9 cellular contexts compared by ENCODE assay signal in the genomic region with DNA sequence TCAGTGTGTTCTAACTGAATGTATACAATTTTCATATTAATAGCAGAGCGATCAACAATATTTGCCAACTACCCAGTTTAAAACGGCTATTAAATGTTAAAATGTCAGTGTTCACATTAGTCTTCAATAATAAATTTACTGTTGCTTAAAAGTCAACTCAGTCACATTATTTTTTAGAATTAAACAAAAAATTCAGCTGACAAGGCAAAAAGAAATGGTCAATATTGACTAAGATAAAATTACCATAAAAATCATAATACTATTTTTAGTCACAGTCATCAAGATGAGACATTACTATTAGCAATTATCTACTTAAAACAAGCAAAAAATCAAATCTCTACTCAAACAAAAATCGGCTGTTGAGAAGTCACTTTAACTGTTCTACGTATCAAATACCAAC. TPM values are rescaled to one million over a fixed set of nuclear protein-coding genes. Genes with fewer than 3 reads are reported as not detected.
DNase-seq lines count a peak whose midpoint lies in the region; ATAC-seq, FAIRE-seq and TF ChIP-seq lines count a peak whose summit lies in the region.
"Had no signal": no experiment of that assay in that cellular context is flagged by ENCODE, and none has a peak within 500 bp of the region (broad histone marks: within the 10 kb centered on the region; RNA-seq: fewer than 3 reads in every experiment).

No MANE protein-coding gene starts in this region.

- no peak overlapping the region for H2AK5ac ChIP-seq in mesenchymal stem cell (ENCODE audit: low read length, severe bottlenecking)

- no peaks in the 10 kb centered on the region for H3K27me3 ChIP-seq in cardiac muscle cell
- H3K27me3 ChIP-seq in K562 (ENCODE audit: control insufficient read depth in 2 of 2, insufficient read depth in 2 of 2, low read length in 2 of 2) = no peaks in the 10 kb centered on the region
- H3K27me3 ChIP-seq in mesenchymal stem cell (ENCODE audit: control insufficient read depth in 1 of 2, insufficient read depth in 1 of 2, low read length in 2 of 2) = no peaks in the 10 kb centered on the region
- no peaks in the 10 kb centered on the region for H3K27me3 ChIP-seq in upper lobe of right lung

- peaks cover 4% of the 10 kb centered on the region for H3K4me1 ChIP-seq in cardiac muscle cell (ENCODE audit: low read depth)
- H3K4me1 ChIP-seq in K562 (replicated peaks in 1 of 2; ENCODE audit: control insufficient read depth in 2 of 2, insufficient read depth in 2 of 2, low read length in 2 of 2) = peaks cover 5 to 22% of the 10 kb centered on the region in 2 experiments; a peak in 3 of 5 replicates
- peaks cover 7% of the 10 kb centered on the region for H3K4me1 ChIP-seq in mesenchymal stem cell (ENCODE audit: control insufficient read depth, insufficient read depth, low read depth, low read length)
- peaks cover 44% of the 10 kb centered on the region for H3K4me1 ChIP-seq in upper lobe of right lung

- ATAC-seq in left ventricle myocardium superior = no peak
- ATAC-seq in K562 = no peak
- ATAC-seq in upper lobe of right lung = no peak
- ATAC-seq in HG02870 (IDR thresholded peaks at IDR 0.05; ENCODE audit: unreplicated experiment) = no peak

- in situ Hi-C loops in K562 (cut with MboI) = no loop called here

- H3K4me3 ChIP-seq in cardiac muscle cell (peak overlapping the region; percentile 49), K562 (peak overlapping the region; percentile 95), mesenchymal stem cell (ENCODE audit: insufficient read depth in 1 of 2, low read depth in 1 of 2, low read length in 2 of 2) (peak overlapping the region in 1 of 2 experiments; percentile 99), upper lobe of right lung (peak overlapping the region; percentile 73)

- H3K23ac ChIP-seq in mesenchymal stem cell (ENCODE audit: low read length in 2 of 2) = no peak overlapping the region

- DNase-seq in cardiac muscle cell (ENCODE audit: low read depth in 1 of 2, low spot score in 1 of 2) = no peak
- DNase-seq in left ventricle myocardium superior = no peak
- DNase-seq in K562 (ENCODE audit: extremely low read depth in 1 of 4, low spot score in 3 of 4) = no peak
- DNase-seq in mesenchymal stem cell = no peak
- no peak for DNase-seq in upper lobe of right lung
- DNase-seq in retina = no peak
- no peak for DNase-seq in hippocampal formation (lab: John Stamatoyannopoulos, UW)

- no peak overlapping the region for H3K4ac ChIP-seq in mesenchymal stem cell (ENCODE audit: low read depth in 1 of 2, low read length in 2 of 2)

- peaks cover 6% of the 10 kb centered on the region for H3K79me1 ChIP-seq in mesenchymal stem cell (replicated peaks; ENCODE audit: low read length, poor library complexity, severe bottlenecking)

- CTCF ChIA-PET in K562 (lab: Yijun Ruan, JAX; ENCODE audit: low intra/inter-chr PET ratio) = no interaction called here

- no peak for TF ChIP-seq RAD21 in K562 (CRISPR knock-in tag; conservative IDR thresholded peaks at IDR 0.05 in 1 of 2, IDR thresholded peaks at IDR 0.05 in 1 of 2)

- no TSS peak for BruUV-seq in K562 (replicated peaks; lab: Mats Ljungman, UMichigan)

- no peak for TF ChIP-seq EP300 in K562 (IDR thresholded peaks at IDR 0.05; ENCODE audit: low read length)

- H3K27ac ChIP-seq in cardiac muscle cell = peak overlapping the region; percentile 93
- 0 out of 3 replicates have a peak overlapping the region, but pooled peaks have one; percentile 96 for H3K27ac ChIP-seq in K562 (ENCODE audit: extremely low read depth, low read depth, low read length)
- H3K27ac ChIP-seq in mesenchymal stem cell (ENCODE audit: low read length, poor library complexity, severe bottlenecking) = no peak overlapping the region
- peak overlapping the region; percentile 94 for H3K27ac ChIP-seq in upper lobe of right lung

- no peak overlapping the region for H2BK15ac ChIP-seq in mesenchymal stem cell (ENCODE audit: low read depth, poor library complexity, severe bottlenecking)

- H3K9me1 ChIP-seq in K562 (ENCODE audit: control insufficient read depth, insufficient read depth, low read length) = no peaks in the 10 kb centered on the region

- no peaks in the 10 kb centered on the region; the same call in 1 of the 2 replicates for H4K20me1 ChIP-seq in K562 (replicated peaks; ENCODE audit: control insufficient read depth, insufficient read depth, low read length)

- no peak for FAIRE-seq in K562 (lab: Jason Lieb, UNC)
- FAIRE-seq: TTC549 had no signal

- POLR2A ChIA-PET in K562 (lab: Yijun Ruan, JAX) = interaction anchor here (1.5 to 5.5 kb wide), 3 partner anchors 8 to 58 kb away, joined by 5 to 44 read pairs (median 10); a partner anchor contains a TSS

- H3K9ac ChIP-seq in K562 (ENCODE audit: insufficient read depth in 1 of 2, low read depth in 2 of 2, low read length in 2 of 2) (peak overlapping the region in 1 of 2 experiments; percentile 97; a peak in 2 of 4 replicates), mesenchymal stem cell (ENCODE audit: low read length) (peak overlapping the region; percentile 100)

- no peak overlapping the region for H4K8ac ChIP-seq in mesenchymal stem cell (ENCODE audit: low read length)

- peak overlapping the region; percentile 99 for H3K4me2 ChIP-seq in K562 (ENCODE audit: insufficient read depth, low read length)
- peak overlapping the region; percentile 83 for H3K4me2 ChIP-seq in mesenchymal stem cell (ENCODE audit: low read length, poor library complexity, severe bottlenecking)

- no peak overlapping the region for H2BK5ac ChIP-seq in mesenchymal stem cell (ENCODE audit: low read depth, low read length, poor library complexity, severe bottlenecking)

- H3K79me2 ChIP-seq in K562 (ENCODE audit: control insufficient read depth, insufficient read depth, low read length) = peaks cover 74% of the 10 kb centered on the region

- H3K36me3 ChIP-seq in cardiac muscle cell = no peaks in the 10 kb centered on the region
- H3K36me3 ChIP-seq in K562 (ENCODE audit: control insufficient read depth, insufficient read depth, low read length) = peaks cover 10% of the 10 kb centered on the region; the same call in 1 of the 3 replicates
- peaks cover 3 to 8% of the 10 kb centered on the region in 2 experiments for H3K36me3 ChIP-seq in mesenchymal stem cell (ENCODE audit: control insufficient read depth in 1 of 2, insufficient read depth in 2 of 2, low read depth in 1 of 2, low read length in 2 of 2)
- H3K36me3 ChIP-seq in upper lobe of right lung = peaks cover 8% of the 10 kb centered on the region

- TF ChIP-seq CTCF in cardiac muscle cell (IDR thresholded peaks at IDR 0.05; ENCODE audit: low read depth, low read length) (no peak), K562 (IDR thresholded peaks at IDR 0.05 in 2 of 3, conservative IDR thresholded peaks at IDR 0.05 in 1 of 3; ENCODE audit: insufficient read depth in 2 of 3, low read depth in 1 of 3, low read length in 3 of 3) (no peak), upper lobe of right lung (IDR thresholded peaks at IDR 0.05) (no peak)

- no peak overlapping the region for H4K91ac ChIP-seq in mesenchymal stem cell (ENCODE audit: low read length)

- WGBS in K562 (ENCODE audit: insufficient coverage, low coverage, missing lambda C conversion rate) = 4% methylated on average over 4 of the region's 4 CpGs
- 10% methylated on average over 2 of the region's 4 CpGs for WGBS in mesenchymal stem cell

- TF ChIP-seq POLR2A in K562 (conservative IDR thresholded peaks at IDR 0.05) = no peak

- intact Hi-C loops in left ventricle myocardium superior (cut with micrococcal nuclease) = no loop called here
- intact Hi-C loops in K562 (cut with micrococcal nuclease) = loop anchor here (1.0 kb wide), 1 partner anchor 58 kb away; a partner anchor contains a TSS
- intact Hi-C loops in upper lobe of right lung (cut with DNase I) = no loop called here

- H2BK120ac ChIP-seq in mesenchymal stem cell (ENCODE audit: low read depth, low read length) = no peak overlapping the region

- H3K9me3 ChIP-seq in cardiac muscle cell (ENCODE audit: low read depth) (no peaks in the 10 kb centered on the region), K562 (replicated peaks; ENCODE audit: control insufficient read depth, insufficient read depth, low read depth, low read length) (no peaks in the 10 kb centered on the region), mesenchymal stem cell (ENCODE audit: control insufficient read depth, low read length) (no peaks in the 10 kb centered on the region), upper lobe of right lung (no peaks in the 10 kb centered on the region)

- no peak overlapping the region for H3K14ac ChIP-seq in mesenchymal stem cell (ENCODE audit: low read length in 2 of 2)

- no peak overlapping the region for H3K18ac ChIP-seq in mesenchymal stem cell (ENCODE audit: low read depth in 1 of 2, low read length in 2 of 2)

- no peak overlapping the region for H2AFZ ChIP-seq in K562 (ENCODE audit: low read depth, low read length)
- no peak overlapping the region for H2AFZ ChIP-seq in mesenchymal stem cell (ENCODE audit: low read depth, low read length)

- no peak overlapping the region for H2BK12ac ChIP-seq in mesenchymal stem cell (ENCODE audit: low read length in 2 of 2)

RNA-seq across cellular contexts. Expression of a gene that starts 1.5 kb away (rescaled TPM):
- 20.5 and 26.3 TPM in 2 replicates for total RNA-seq in cardiac muscle cell
- polyA plus RNA-seq in cardiac muscle cell = 18.2 and 18.8 TPM in 2 replicates
- total RNA-seq in left ventricle myocardium superior = 9.3 TPM
- total RNA-seq in K562 (2011; cell fraction: chromatin; rRNA removed; ENCODE audit: low replicate concordance) = 16.8 and 35.6 TPM in 2 replicates
- 16.3 and 17.8 TPM in 2 replicates for total RNA-seq in K562 (2011; cell fraction: nucleolus; rRNA removed)
- 17.1 and 22.2 TPM in 2 replicates for total RNA-seq in K562 (2011; cell fraction: nucleoplasm; rRNA removed)
- total RNA-seq in K562 (2014; rRNA removed) = 16.0 and 16.7 TPM in 2 replicates
- total RNA-seq in K562 (2014; rRNA removed; fragmentation: Illumina TruSeq; extraction: Trizol) = 16.6 and 19.3 TPM in 2 replicates
- total RNA-seq in K562 (2015; rRNA removed; fragmentation: Illumina TruSeq; extraction: Trizol) = 20.8 and 22.8 TPM in 2 replicates
- 13.9 and 15.0 TPM in 2 replicates for total RNA-seq in K562 (2021)
- polyA plus RNA-seq in K562 (2011; rRNA removed) = 6.5 and 8.7 TPM in 2 replicates
- 3.3 and 5.1 TPM in 2 replicates for polyA plus RNA-seq in K562 (2011; cell fraction: cytosol; rRNA removed)
- 7.8 and 10.6 TPM in 2 replicates for polyA plus RNA-seq in K562 (2011; cell fraction: nucleus; rRNA removed)
- 7.7 and 8.1 TPM in 2 replicates for polyA plus RNA-seq in K562 (2012)
- 10.2 and 12.5 TPM in 2 replicates for polyA plus RNA-seq in K562 (2014; fragmentation: Illumina TruSeq; extraction: Trizol)
- polyA plus RNA-seq in K562 (2014; fragmentation: Nextera tagmentation; extraction: Ambion mirVana) = 1 to 10 TPM; 3.4 to 4.0 TPM
- 10.3 and 11.9 TPM in 2 replicates for polyA plus RNA-seq in K562 (2014; rRNA removed)
- polyA minus RNA-seq in K562 (2011; rRNA and poly(A)+ RNA removed) = 13.3 and 15.4 TPM in 2 replicates
- polyA minus RNA-seq in K562 (2011; cell fraction: cytosol; rRNA and poly(A)+ RNA removed) = 8.3 and 8.6 TPM in 2 replicates
- polyA minus RNA-seq in K562 (2011; cell fraction: nucleus; rRNA and poly(A)+ RNA removed) = 22.3 and 26.2 TPM in 2 replicates
- polyA plus RNA-seq in mesenchymal stem cell (2013, experiment 1 of 2) = 22.4 TPM
- 23.5 TPM for polyA plus RNA-seq in mesenchymal stem cell (2013, experiment 2 of 2)
- total RNA-seq in upper lobe of right lung = 20.9 TPM

RNA-seq across cellular contexts. Expression of a gene that starts 58.0 kb away (rescaled TPM):
- total RNA-seq in cardiac muscle cell (4.3 and 4.8 TPM in 2 replicates), left ventricle myocardium superior (1.1 TPM), K562 (2014; rRNA removed) (17.3 and 17.4 TPM in 2 replicates), K562 (2014; rRNA removed; fragmentation: Illumina TruSeq; extraction: Trizol) (26.6 and 31.5 TPM in 2 replicates), K562 (2015; rRNA removed; fragmentation: Illumina TruSeq; extraction: Trizol) (7.0 and 8.0 TPM in 2 replicates), K562 (2021) (26.1 and 30.9 TPM in 2 replicates), upper lobe of right lung (3.6 TPM)
- polyA plus RNA-seq in cardiac muscle cell (4.0 and 6.5 TPM in 2 replicates), K562 (2011; rRNA removed) (26.9 and 29.9 TPM in 2 replicates), K562 (2014; fragmentation: Illumina TruSeq; extraction: Trizol) (42.0 and 45.3 TPM in 2 replicates), K562 (2014; fragmentation: Nextera tagmentation; extraction: Ambion mirVana) (10 to 100 TPM; 45.6 to 54.4 TPM), K562 (2014; rRNA removed) (34.6 and 36.0 TPM in 2 replicates)
- 20.6 and 29.3 TPM in 2 replicates for total RNA-seq in K562 (2011; cell fraction: chromatin; rRNA removed; ENCODE audit: low replicate concordance)
- 17.0 and 18.3 TPM in 2 replicates for total RNA-seq in K562 (2011; cell fraction: nucleolus; rRNA removed)
- total RNA-seq in K562 (2011; cell fraction: nucleoplasm; rRNA removed) = 18.4 and 19.7 TPM in 2 replicates
- polyA plus RNA-seq in K562 (2011; cell fraction: cytosol; rRNA removed) = 26.8 and 27.2 TPM in 2 replicates
- 18.6 and 20.2 TPM in 2 replicates for polyA plus RNA-seq in K562 (2011; cell fraction: nucleus; rRNA removed)
- 11.6 and 84.2 TPM in 2 replicates for polyA plus RNA-seq in K562 (2012)
- 24.1 and 27.0 TPM in 2 replicates for polyA minus RNA-seq in K562 (2011; rRNA and poly(A)+ RNA removed)
- 12.2 and 17.0 TPM in 2 replicates for polyA minus RNA-seq in K562 (2011; cell fraction: cytosol; rRNA and poly(A)+ RNA removed)
- polyA minus RNA-seq in K562 (2011; cell fraction: nucleus; rRNA and poly(A)+ RNA removed) = 12.3 and 21.4 TPM in 2 replicates
- 5.9 TPM for polyA plus RNA-seq in mesenchymal stem cell (2013, experiment 1 of 2)
- 6.1 TPM for polyA plus RNA-seq in mesenchymal stem cell (2013, experiment 2 of 2)
